8 cellular contexts compared by ENCODE assay signal in the genomic region with DNA sequence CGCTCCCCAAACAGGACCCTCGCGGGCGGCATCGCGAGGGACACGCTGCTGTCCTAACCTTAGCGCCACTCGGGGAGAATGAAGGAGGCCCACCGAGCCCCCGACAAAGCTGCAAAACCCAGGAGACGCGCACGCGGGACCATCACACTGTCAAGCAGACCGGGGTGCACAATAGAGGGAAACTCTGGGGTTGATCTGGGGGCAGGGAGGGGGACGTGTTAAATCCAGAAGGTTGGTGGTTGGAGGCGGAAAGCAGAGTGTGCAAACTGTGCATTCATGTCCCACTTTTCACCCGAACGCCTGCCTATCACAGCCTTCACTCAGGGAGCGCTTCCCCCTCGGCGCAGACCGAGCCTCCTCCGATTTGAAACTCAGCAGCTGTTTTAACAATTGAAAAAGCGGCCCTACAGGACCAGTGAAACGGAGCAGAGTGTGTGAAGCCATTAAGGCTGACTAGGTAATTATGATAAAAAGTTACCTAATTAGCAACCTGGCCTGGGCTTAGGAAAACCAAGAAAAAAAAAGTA. TPM values are rescaled to one million over a fixed set of nuclear protein-coding genes. Genes with fewer than 3 reads are reported as not detected.
A peak's percentile ranks its signal among the peaks of the same experiment; 100 is the strongest.
DNase-seq lines count a peak whose midpoint lies in the region; ATAC-seq and TF ChIP-seq lines count a peak whose summit lies in the region.

No MANE protein-coding gene starts in this region.

- H4K20me1 ChIP-seq in BLaER1, result peaks cover 9% of the 10 kb centered on the region; the same call in 1 of the 2 replicates
- no peaks in the 10 kb centered on the region for H4K20me1 ChIP-seq in IMR-90 (ENCODE audit: insufficient read depth, low read length)

- H4K91ac ChIP-seq in IMR-90 (ENCODE audit: insufficient read depth, low read depth, low read length) (no peak overlapping the region), mesenchymal stem cell (ENCODE audit: low read length) (no peak overlapping the region)

- H3K9me3 ChIP-seq in BLaER1, result no peaks in the 10 kb centered on the region
- H3K9me3 ChIP-seq in IMR-90 (ENCODE audit: control insufficient read depth, insufficient read depth, low read length), result no peaks in the 10 kb centered on the region
- H3K9me3 ChIP-seq in mesenchymal stem cell (ENCODE audit: control insufficient read depth, low read length), result no peaks in the 10 kb centered on the region

- H3K14ac ChIP-seq in IMR-90 (replicated peaks; ENCODE audit: low read depth, low read length), result no peak overlapping the region
- H3K14ac ChIP-seq in mesenchymal stem cell (ENCODE audit: low read length in 2 of 2), result no peak overlapping the region

- no peak overlapping the region for H2BK12ac ChIP-seq in mesenchymal stem cell (ENCODE audit: low read length in 2 of 2)

- H3K79me1 ChIP-seq in IMR-90 (ENCODE audit: low read depth in 1 of 2, low read length in 2 of 2), result no peaks in the 10 kb centered on the region
- no peaks in the 10 kb centered on the region for H3K79me1 ChIP-seq in mesenchymal stem cell (replicated peaks; ENCODE audit: low read length, poor library complexity, severe bottlenecking)

- H3K56ac ChIP-seq in IMR-90 (ENCODE audit: extremely low read depth, insufficient read depth, low read length), result no peak overlapping the region

- dilution Hi-C loops in IMR-90 (cut with HindIII; ENCODE audit: low sequenced_read_pairs, unreplicated experiment), result no loop called here

- H2BK120ac ChIP-seq in IMR-90 (ENCODE audit: low read depth, low read length) (no peak overlapping the region), mesenchymal stem cell (ENCODE audit: low read depth, low read length) (no peak overlapping the region)

- H2BK15ac ChIP-seq in IMR-90 (ENCODE audit: low read depth, low read length) (no peak overlapping the region), mesenchymal stem cell (ENCODE audit: low read depth, poor library complexity, severe bottlenecking) (peak overlapping the region; percentile 87)

- H3K27ac Mint-ChIP-seq in type B pancreatic cell, result peak overlapping the region; percentile 78

- DNase-seq in IMR-90, result no peak
- DNase-seq in choroid plexus epithelial cell (ENCODE audit: low read depth), result peak; percentile 16
- DNase-seq in mesenchymal stem cell, result no peak
- peak; percentile 68 for DNase-seq in type B pancreatic cell (ENCODE audit: extremely low spot score, unreplicated experiment)
- no peak for DNase-seq in iPS-NIHi11 (ENCODE audit: low spot score)
- no peak for DNase-seq in SKM-1 (lab: John Stamatoyannopoulos, UW; ENCODE audit: unreplicated experiment)

- intact Hi-C loops in IMR-90 (cut with micrococcal nuclease), result no loop called here

- H2BK20ac ChIP-seq in IMR-90 (ENCODE audit: low read depth, low read length), result no peak overlapping the region

- H3K9ac ChIP-seq in BLaER1 (no peak overlapping the region), IMR-90 (ENCODE audit: low read depth, low read length) (no peak overlapping the region), mesenchymal stem cell (ENCODE audit: low read length) (peak overlapping the region; percentile 79)

- no peaks in the 10 kb centered on the region for H3K36me3 Mint-ChIP-seq in type B pancreatic cell

- H3K4ac ChIP-seq in IMR-90 (ENCODE audit: low read depth, low read length) (no peak overlapping the region), mesenchymal stem cell (ENCODE audit: low read depth in 1 of 2, low read length in 2 of 2) (no peak overlapping the region)

- no peak for TF ChIP-seq RAD21 in IMR-90 (IDR thresholded peaks at IDR 0.05; ENCODE audit: low read length)

- in situ Hi-C loops in IMR-90 (cut with MboI; ENCODE audit: low sequenced_read_pairs), result no loop called here

- POLR2A ChIA-PET in IMR-90 (lab: Charles Lee; ENCODE audit: unreplicated experiment), result no interaction called here

- ATAC-seq in IMR-90 (ENCODE audit: low read depth) (no peak), HG02610 (IDR thresholded peaks at IDR 0.05; ENCODE audit: unreplicated experiment) (no peak)

- H4K5ac ChIP-seq in IMR-90 (ENCODE audit: low read depth, low read length), result no peak overlapping the region

- no TSS peak for BruUV-seq in IMR-90 (replicated peaks; lab: Mats Ljungman, UMichigan)

- peaks cover 48% of the 10 kb centered on the region for H3K27me3 ChIP-seq in BLaER1
- peaks cover 55% of the 10 kb centered on the region for H3K27me3 ChIP-seq in IMR-90 (ENCODE audit: control insufficient read depth, insufficient read depth, low read length)
- H3K27me3 ChIP-seq in mesenchymal stem cell (ENCODE audit: control insufficient read depth in 1 of 2, insufficient read depth in 1 of 2, low read length in 2 of 2), result peaks cover 13 to 35% of the 10 kb centered on the region in 2 experiments

- H3K4me2 ChIP-seq in BLaER1 (peak overlapping the region; percentile 96), IMR-90 (ENCODE audit: low read depth, low read length) (peak overlapping the region; percentile 73), mesenchymal stem cell (ENCODE audit: low read length, poor library complexity, severe bottlenecking) (peak overlapping the region; percentile 84)

- TF ChIP-seq POLR2A in IMR-90 (IDR thresholded peaks at IDR 0.05; ENCODE audit: low read depth, low read length), result no peak

- 3% methylated on average over 6 of the region's 27 CpGs; no CpG with 5 or more reads in 1 of the 2 experiments for WGBS in IMR-90 (ENCODE audit: extremely low coverage in 2 of 2, insufficient read length in 1 of 2), 2 experiments
- 1% methylated on average over 22 of the region's 27 CpGs for WGBS in mesenchymal stem cell

- peaks cover 16% of the 10 kb centered on the region for H3K4me1 Mint-ChIP-seq in type B pancreatic cell (ENCODE audit: unreplicated experiment)

- no peak for TF ChIP-seq CTCF in IMR-90 (conservative IDR thresholded peaks at IDR 0.05; ENCODE audit: low read depth, low read length)
- no peak for TF ChIP-seq CTCF in choroid plexus epithelial cell (conservative IDR thresholded peaks at IDR 0.05; ENCODE audit: low read depth, low read length)
- no peak for TF ChIP-seq CTCF in type B pancreatic cell (conservative IDR thresholded peaks at IDR 0.05)

- H3K4me1 ChIP-seq in BLaER1 (peaks cover 9% of the 10 kb centered on the region), IMR-90 (ENCODE audit: control insufficient read depth, insufficient read depth, low read length) (peaks cover 5% of the 10 kb centered on the region; the same call in 1 of the 2 replicates), mesenchymal stem cell (ENCODE audit: control insufficient read depth, insufficient read depth, low read depth, low read length) (peaks cover 18% of the 10 kb centered on the region)

- peak overlapping the region; percentile 94 for H3K4me3 Mint-ChIP-seq in type B pancreatic cell

- H3K36me3 ChIP-seq in BLaER1, result no peaks in the 10 kb centered on the region
- H3K36me3 ChIP-seq in IMR-90 (ENCODE audit: control insufficient read depth, insufficient read depth, low read length), result no peaks in the 10 kb centered on the region
- H3K36me3 ChIP-seq in mesenchymal stem cell (ENCODE audit: control insufficient read depth in 1 of 2, insufficient read depth in 2 of 2, low read depth in 1 of 2, low read length in 2 of 2), result no peaks in the 10 kb centered on the region

- H3K4me3 ChIP-seq in BLaER1 (peak overlapping the region; percentile 71), IMR-90 (ENCODE audit: insufficient read depth, low read depth, low read length) (peak overlapping the region; percentile 25), choroid plexus epithelial cell (ENCODE audit: low read depth, low read length) (peak overlapping the region; percentile 50), mesenchymal stem cell (ENCODE audit: insufficient read depth in 1 of 2, low read depth in 1 of 2, low read length in 2 of 2) (peak overlapping the region; percentile 47 to 88)

- H3K18ac ChIP-seq in IMR-90 (ENCODE audit: low read depth, low read length) (no peak overlapping the region), mesenchymal stem cell (ENCODE audit: low read depth in 1 of 2, low read length in 2 of 2) (no peak overlapping the region)

- no peak overlapping the region for H3K27ac ChIP-seq in BLaER1
- H3K27ac ChIP-seq in IMR-90 (ENCODE audit: insufficient read depth, low read length), result no peak overlapping the region
- no peak overlapping the region for H3K27ac ChIP-seq in mesenchymal stem cell (ENCODE audit: low read length, poor library complexity, severe bottlenecking)

- no peak overlapping the region for H2BK5ac ChIP-seq in IMR-90 (ENCODE audit: low read depth, low read length, poor library complexity, severe bottlenecking)
- H2BK5ac ChIP-seq in mesenchymal stem cell (ENCODE audit: low read depth, low read length, poor library complexity, severe bottlenecking), result no peak overlapping the region

- no peak overlapping the region for H2AK9ac ChIP-seq in IMR-90 (replicated peaks; ENCODE audit: low read depth, low read length, poor library complexity)

- H4K8ac ChIP-seq in IMR-90 (ENCODE audit: low read depth in 2 of 2, low read length in 2 of 2), result no peak overlapping the region
- H4K8ac ChIP-seq in mesenchymal stem cell (ENCODE audit: low read length), result no peak overlapping the region

- H2AK5ac ChIP-seq in IMR-90 (ENCODE audit: low read depth, low read length) (no peak overlapping the region), mesenchymal stem cell (ENCODE audit: low read length, severe bottlenecking) (no peak overlapping the region)

- peak overlapping the region; percentile 74 for H2AFZ ChIP-seq in IMR-90 (replicated peaks; ENCODE audit: low read length, poor library complexity)
- no peak overlapping the region for H2AFZ ChIP-seq in mesenchymal stem cell (ENCODE audit: low read depth, low read length)

- H3K9me3 Mint-ChIP-seq in type B pancreatic cell, result peaks cover 7% of the 10 kb centered on the region

- H3K27me3 Mint-ChIP-seq in type B pancreatic cell, result peaks cover 74% of the 10 kb centered on the region

- CTCF ChIA-PET in IMR-90 (lab: Yijun Ruan, JAX), result no interaction called here

- no peaks in the 10 kb centered on the region for H3K9me1 ChIP-seq in IMR-90 (ENCODE audit: insufficient read depth, low read length)

- no peak overlapping the region; the same call in 1 of the 2 replicates for H3K23ac ChIP-seq in IMR-90 (ENCODE audit: low read depth, low read length)
- H3K23ac ChIP-seq in mesenchymal stem cell (ENCODE audit: low read length in 2 of 2), result no peak overlapping the region

TF ChIP-seq in IMR-90, 13 proteins besides CTCF, POLR2A, EP300 and RAD21 (continues in another document):
- TF ChIP-seq MAFK (IDR thresholded peaks at IDR 0.05; ENCODE audit: low read depth, low read length), result no peak
- TF ChIP-seq MXI1 (IDR thresholded peaks at IDR 0.05; ENCODE audit: borderline replicate concordance, low read depth, low read length), result no peak
- no peak for TF ChIP-seq SMC3 (IDR thresholded peaks at IDR 0.05; ENCODE audit: low read depth, low read length)
- no peak for TF ChIP-seq FOS (IDR thresholded peaks at IDR 0.05; ENCODE audit: low read depth, low read length)
- TF ChIP-seq CEBPB (IDR thresholded peaks at IDR 0.05; ENCODE audit: low read depth, low read length), result no peak

RNA-seq across cellular contexts. Expression of gene NDNF, which starts 0.6 kb away (rescaled TPM):
- total RNA-seq in IMR-90 (2012; rRNA removed), result under 0.01 TPM in 1 of 2 replicates, not detected in the other
- not detected in 2 replicates for polyA plus RNA-seq in IMR-90 (2012; rRNA removed)
- polyA plus RNA-seq in IMR-90 (2012; cell fraction: cytosol; rRNA removed), result not detected in 2 replicates
- polyA plus RNA-seq in IMR-90 (2012; cell fraction: nucleus; rRNA removed; ENCODE audit: low replicate concordance), result not detected in 2 replicates
- 0.12 TPM for polyA plus RNA-seq in mesenchymal stem cell (2013, experiment 1 of 2)
- polyA plus RNA-seq in mesenchymal stem cell (2013, experiment 2 of 2), result 0.14 TPM
- 14.6 and 17.4 TPM in 2 replicates for total RNA-seq in type B pancreatic cell (ENCODE audit: low replicate concordance)

Comparison
In these comparisons a context has a peak if more than half of its experiments do, and no peak if none do; other contexts are left out.
1. DNase-seq: peak in choroid plexus epithelial cell (single experiment) and type B pancreatic cell (single experiment); none in IMR-90 (single experiment), mesenchymal stem cell (single experiment), iPS-NIHi11 (single experiment) and SKM-1 (single experiment).
2. RNA of gene NDNF, which starts 0.6 kb away (total RNA-seq): 14.6 to 17.4 TPM in type B pancreatic cell; under 0.01 TPM in IMR-90; every median in the first group is over 10 times any median in the second.
3. Peak in every context shown above with its lines, with median percentiles within 50 percentile points of each other: H3K4me2 ChIP-seq and H3K4me3 ChIP-seq.